ENCODE assay signal across 9 cellular contexts in genomic region chrX:6021316-6022091, GRCh38.
DNase-seq lines count a peak whose midpoint lies in the region; ATAC-seq, FAIRE-seq and TF ChIP-seq lines count a peak whose summit lies in the region.
"Had no signal": no experiment of that assay in that cellular context is flagged by ENCODE, and none has a peak within 500 bp of the region (broad histone marks: within the 10 kb centered on the region; RNA-seq: fewer than 3 reads in every experiment).

No MANE protein-coding gene starts in this region.

- TF ChIP-seq CTCF in cardiac muscle cell (IDR thresholded peaks at IDR 0.05; ENCODE audit: low read depth, low read length) (peak; percentile 37), H1 (IDR thresholded peaks at IDR 0.05; ENCODE audit: control extremely low read depth in 1 of 3, insufficient read depth in 1 of 3, low read depth in 1 of 3, low read length in 3 of 3) (peak in 2 of 3 experiments; percentile 42 to 65; a peak in 2 of 4 replicates)

- H2BK120ac ChIP-seq in H1 (replicated peaks; ENCODE audit: low read depth, low read length) (no peak overlapping the region), neuronal stem cell (ENCODE audit: low read depth, low read length) (no peak overlapping the region)

- no peaks in the 10 kb centered on the region for H3K36me3 ChIP-seq in cardiac muscle cell
- no peaks in the 10 kb centered on the region for H3K36me3 ChIP-seq in H1 (ENCODE audit: control insufficient read depth in 2 of 4, insufficient read depth in 4 of 4, low read length in 3 of 4)
- no peaks in the 10 kb centered on the region for H3K36me3 ChIP-seq in neuronal stem cell (replicated peaks in 1 of 2; ENCODE audit: control insufficient read depth in 2 of 2, insufficient read depth in 2 of 2, low read length in 2 of 2)

- H2AK5ac ChIP-seq in H1 (ENCODE audit: low read depth, low read length) (no peak overlapping the region), neuronal stem cell (ENCODE audit: low read depth, low read length) (no peak overlapping the region)

- WGBS in H1 (ENCODE audit: extremely low coverage in 1 of 2, insufficient coverage in 1 of 2, insufficient read length in 1 of 2, insufficient replicate concordance in 2 of 2, low coverage in 1 of 2, low lambda C conversion rate in 2 of 2, missing lambda C conversion rate in 1 of 2), 2 experiments = 43% methylated on average over 4 of the region's 4 CpGs; no CpG with 5 or more reads in 1 of the 2 experiments
- WGBS in neuronal stem cell (ENCODE audit: extremely low coverage in 2 of 2, insufficient read length in 2 of 2, insufficient replicate concordance in 1 of 2), 2 donors = no CpG with 5 or more reads among the region's 4 CpGs

- H3K14ac ChIP-seq in H1 (ENCODE audit: insufficient read length) (no peak overlapping the region), neuronal stem cell (ENCODE audit: low read length) (no peak overlapping the region)

- CTCF ChIA-PET in H1 (lab: Charles Lee; ENCODE audit: partially characterized antibody) = interaction anchor here (0.9 kb wide), 1 partner anchor 294 kb away, joined by 3 read pairs; no protein-coding TSS in a partner anchor

- H3K27ac ChIP-seq in cardiac muscle cell (no peak overlapping the region), H1 (ENCODE audit: low read depth, low read length) (no peak overlapping the region), neuronal stem cell (replicated peaks; ENCODE audit: low read length) (no peak overlapping the region)

- no peak overlapping the region for H2AFZ ChIP-seq in H1 (ENCODE audit: low read length)
- H2AFZ ChIP-seq in neuronal stem cell (ENCODE audit: low read length) = no peak overlapping the region

- no peak overlapping the region for H2BK15ac ChIP-seq in H1 (ENCODE audit: low read length)
- no peak overlapping the region for H2BK15ac ChIP-seq in neuronal stem cell (ENCODE audit: low read length)

- TF ChIP-seq RAD21 in H1 (IDR thresholded peaks at IDR 0.05 in 1 of 2, conservative IDR thresholded peaks at IDR 0.05 in 1 of 2; ENCODE audit: low read depth in 2 of 2, low read length in 2 of 2) = peak; percentile 67 to 74

- intact Hi-C loops in left cardiac atrium (cut with DNase I) = loop anchor here in 1 of 2 donors (10.0 kb wide), 1 partner anchor 1903 kb away; the partner anchor contains the start of gene PNPLA4
- intact Hi-C loops in posterior vena cava (cut with DNase I) = no loop called here

- H3K23ac ChIP-seq in H1 (ENCODE audit: insufficient read length) (no peak overlapping the region), neuronal stem cell (ENCODE audit: low read depth, low read length, poor library complexity) (no peak overlapping the region)

- H3K27me3 ChIP-seq in cardiac muscle cell = no peaks in the 10 kb centered on the region
- no peaks in the 10 kb centered on the region for H3K27me3 ChIP-seq in H1 (replicated peaks in 1 of 4; ENCODE audit: control insufficient read depth in 3 of 4, extremely low read depth in 1 of 4, insufficient read depth in 3 of 4, low read length in 3 of 4)
- no peaks in the 10 kb centered on the region for H3K27me3 ChIP-seq in neuronal stem cell (ENCODE audit: control insufficient read depth in 3 of 3, insufficient read depth in 3 of 3, low read depth in 1 of 3, low read length in 3 of 3)

- no peak overlapping the region; the same call in 1 of the 2 replicates for H3K18ac ChIP-seq in H1 (ENCODE audit: extremely low read depth, low read length)
- H3K18ac ChIP-seq in neuronal stem cell (ENCODE audit: low read length) = no peak overlapping the region

- POLR2A ChIA-PET in H1 (lab: Charles Lee; ENCODE audit: partially characterized antibody) = no interaction called here

- no peak overlapping the region for H3K9ac ChIP-seq in H1 (replicated peaks in 1 of 4; ENCODE audit: extremely low read depth in 1 of 4, low read depth in 3 of 4, low read length in 3 of 4)
- no peak overlapping the region for H3K9ac ChIP-seq in neuronal stem cell (ENCODE audit: low read depth, low read length, poor library complexity)

- no peak overlapping the region for H3K4me2 ChIP-seq in H1 (ENCODE audit: insufficient read depth in 1 of 2, low read depth in 2 of 2, low read length in 2 of 2)
- H3K4me2 ChIP-seq in neuronal stem cell (ENCODE audit: insufficient read depth, low read length, poor library complexity, severe bottlenecking) = no peak overlapping the region

- no peak overlapping the region for H4K91ac ChIP-seq in H1 (replicated peaks; ENCODE audit: insufficient read length, low read length)
- no peak overlapping the region for H4K91ac ChIP-seq in neuronal stem cell (ENCODE audit: low read depth, low read length, poor library complexity)

- H4K5ac ChIP-seq in H1 (ENCODE audit: insufficient read length, low read depth, low read length) = no peak overlapping the region

- DNase-seq in cardiac muscle cell (ENCODE audit: low read depth in 1 of 2, low spot score in 1 of 2) (peak; percentile 2 to 66), left cardiac atrium (no peak), NCI-H748 treated with DMSO at 0.1 percent for 48 hours (lab: John Stamatoyannopoulos, UW) (peak; percentile 53), H1 (ENCODE audit: low read depth in 1 of 2, low spot score in 2 of 2) (peak in 1 of 2 experiments; percentile 61), neuronal stem cell (ENCODE audit: low spot score) (peak; percentile 29), posterior vena cava (ENCODE audit: low spot score) (no peak), HTR-8/SVneo (ENCODE audit: insufficient read length, low spot score) (no peak)
- DNase-seq: activated naive CD8-positive, alpha-beta T cell treated with anti-CD3 and anti-CD28 coated beads, Interleukin-2, amount 10 ng/mL, durations not matched to agents 7 days and 5 days had no signal

- no peaks in the 10 kb centered on the region for H3K23me2 ChIP-seq in H1 (ENCODE audit: low read depth, low read length)

- H3K79me1 ChIP-seq in H1 (ENCODE audit: low read depth, low read length) (no peaks in the 10 kb centered on the region), neuronal stem cell (ENCODE audit: low read depth, low read length) (no peaks in the 10 kb centered on the region)

- TF ChIP-seq POLR2A in H1 (IDR thresholded peaks at IDR 0.05; ENCODE audit: control extremely low read depth in 1 of 2, low read depth in 2 of 2, low read length in 2 of 2) = no peak

- H3K9me3 ChIP-seq in cardiac muscle cell (ENCODE audit: low read depth) (no peaks in the 10 kb centered on the region), H1 (ENCODE audit: insufficient read depth in 2 of 2, low read depth in 1 of 2, low read length in 1 of 2) (no peaks in the 10 kb centered on the region), neuronal stem cell (replicated peaks in 1 of 2; ENCODE audit: control insufficient read depth in 2 of 2, insufficient read depth in 1 of 2, low read depth in 1 of 2, low read length in 2 of 2) (no peaks in the 10 kb centered on the region)

- no peak for ATAC-seq in left cardiac atrium
- ATAC-seq in HG02840 (IDR thresholded peaks at IDR 0.05; ENCODE audit: low FRiP score, unreplicated experiment) = peak; percentile 88

- H3K79me2 ChIP-seq in H1 (ENCODE audit: control insufficient read depth in 1 of 2, insufficient read depth in 2 of 2, low read length in 2 of 2) = peaks cover 3 to 93% of the 10 kb centered on the region in 2 experiments; a peak in 3 of 4 replicates

- H2BK5ac ChIP-seq in H1 (ENCODE audit: low read depth, low read length) = no peak overlapping the region
- no peak overlapping the region for H2BK5ac ChIP-seq in neuronal stem cell (ENCODE audit: low read length)

- H3K56ac ChIP-seq in H1 (replicated peaks; ENCODE audit: insufficient read length, low read depth, low read length) = no peak overlapping the region

- no peak overlapping the region for H2BK20ac ChIP-seq in H1 (ENCODE audit: low read length)

- H3K4me1 ChIP-seq in cardiac muscle cell (ENCODE audit: low read depth) (no peaks in the 10 kb centered on the region), H1 (replicated peaks in 1 of 4; ENCODE audit: control insufficient read depth in 3 of 4, insufficient read depth in 4 of 4, low read length in 3 of 4) (peaks cover 0 to 7% (median 2%) of the 10 kb centered on the region in 4 experiments; a peak in 5 of 7 replicates), neuronal stem cell (ENCODE audit: control insufficient read depth in 2 of 2, insufficient read depth in 1 of 2, low read depth in 1 of 2, low read length in 2 of 2) (peaks cover 0 to 4% of the 10 kb centered on the region in 2 donors)

- H3K4ac ChIP-seq in H1 (replicated peaks; ENCODE audit: insufficient read length, low read depth, low read length) = no peak overlapping the region
- H3K4ac ChIP-seq in neuronal stem cell (ENCODE audit: low read length) = no peak overlapping the region

- H4K8ac ChIP-seq in H1 (ENCODE audit: extremely low read depth, insufficient read depth, low read length) (no peak overlapping the region), neuronal stem cell (ENCODE audit: low read depth, low read length) (no peak overlapping the region)

- FAIRE-seq in H1 (lab: Jason Lieb, UNC) = peak; percentile 32
- no peak for FAIRE-seq in HTR-8/SVneo (lab: Jason Lieb, UNC)

- TF ChIP-seq EP300 in H1 (IDR thresholded peaks at IDR 0.05; ENCODE audit: borderline replicate concordance in 1 of 2, low read depth in 2 of 2, low read length in 2 of 2) = no peak

- 0 out of 2 replicates have a peak overlapping the region, but pooled peaks have one; percentile 55 for H2BK12ac ChIP-seq in H1 (ENCODE audit: low read depth, low read length)
- H2BK12ac ChIP-seq in neuronal stem cell (ENCODE audit: low read length) = no peak overlapping the region

- H4K20me1 ChIP-seq in H1 (replicated peaks in 1 of 2; ENCODE audit: control insufficient read depth in 1 of 2, insufficient read depth in 2 of 2, low read length in 2 of 2) = peaks cover 0 to 1% of the 10 kb centered on the region in 2 experiments

- no peak overlapping the region for H3K4me3 ChIP-seq in cardiac muscle cell
- no peak overlapping the region for H3K4me3 ChIP-seq in H1 (ENCODE audit: extremely low read depth in 1 of 4, insufficient read depth in 2 of 4, low read depth in 3 of 4, low read length in 4 of 4)
- no peak overlapping the region for H3K4me3 ChIP-seq in neuronal stem cell (ENCODE audit: low read length in 2 of 2)

TF ChIP-seq in H1, 55 proteins besides CTCF, POLR2A, EP300 and RAD21 (continues in another document):
- TF ChIP-seq ZNF274 (IDR thresholded peaks at IDR 0.05; ENCODE audit: borderline replicate concordance, extremely low read depth, low read length) (no peak), SUZ12 (IDR thresholded peaks at IDR 0.05; ENCODE audit: low read length) (no peak), KDM1A (IDR thresholded peaks at IDR 0.05; ENCODE audit: borderline replicate concordance, low read length) (no peak), NRF1 (IDR thresholded peaks at IDR 0.05; ENCODE audit: low read depth, low read length) (no peak), ASH2L (IDR thresholded peaks at IDR 0.05; ENCODE audit: low read length) (no peak), CTBP2 (IDR thresholded peaks at IDR 0.05; ENCODE audit: borderline replicate concordance, insufficient read depth, insufficient read length, low read length) (no peak), HDAC6 (IDR thresholded peaks at IDR 0.05; ENCODE audit: low read depth, low read length) (no peak), CREB1 (IDR thresholded peaks at IDR 0.05) (no peak), EGR1 (IDR thresholded peaks at IDR 0.05; ENCODE audit: borderline replicate concordance, low read depth, low read length) (no peak), GTF2F1 (IDR thresholded peaks at IDR 0.05; ENCODE audit: borderline replicate concordance, low read depth, low read length) (no peak)

Comparison
In these comparisons a context has a peak if more than half of its experiments do, and no peak if none do; other contexts are left out.
1. DNase-seq: peak in cardiac muscle cell (2 of 2), NCI-H748 treated with DMSO at 0.1 percent for 48 hours (single experiment) and neuronal stem cell (single experiment); none in left cardiac atrium (single experiment), posterior vena cava (single experiment) and HTR-8/SVneo (single experiment).